ENCODE assay signal across 14 cellular contexts in the genomic region with DNA sequence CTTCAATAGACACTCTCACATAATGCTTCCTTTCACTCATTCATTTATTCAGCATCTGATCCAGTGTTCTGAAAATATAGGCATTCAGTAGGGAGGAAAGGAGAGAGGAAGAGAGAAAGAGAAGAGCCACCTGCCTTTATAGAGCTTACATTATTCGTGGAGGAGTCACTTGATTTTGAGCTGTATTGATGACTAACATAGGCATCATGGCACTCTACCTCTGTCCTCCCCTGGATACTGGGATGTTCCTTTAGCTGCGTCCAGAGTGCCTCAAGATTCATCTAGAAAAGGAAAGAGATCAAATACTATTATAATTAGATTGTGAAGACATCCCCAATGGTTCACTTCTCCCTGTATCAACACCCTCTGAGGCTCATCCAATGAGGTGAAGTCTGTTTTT.
"Had no signal": no experiment of that assay in that cellular context is flagged by ENCODE, and none has a peak within 500 bp of the region (broad histone marks: within the 10 kb centered on the region; RNA-seq: fewer than 3 reads in every experiment).

No MANE protein-coding gene starts in this region.

- H3K9me3 ChIP-seq: ascending aorta, pancreas, tibial nerve had no signal

- DNase-seq: activated CD4-positive, alpha-beta T cell treated with anti-CD3 and anti-CD28 coated beads for 1 hour; activated CD4-positive, alpha-beta T cell treated with anti-CD3 and anti-CD28 coated beads, Interleukin-2, amount 50 U/mL, for 48 hours; activated naive CD4-positive, alpha-beta T cell treated with anti-CD3 and anti-CD28 coated beads for 36 hours; activated naive CD8-positive, alpha-beta T cell treated with anti-CD3 and anti-CD28 coated beads, Interleukin-2, amount 50 U/mL, for 24 hours; erythroblast; pancreas; retina; stimulated activated CD4-positive, alpha-beta T cell treated with anti-CD3 and anti-CD28 coated beads, Interleukin-4, amount 100 ng/mL, for 1 hour; stimulated activated naive CD4-positive, alpha-beta T cell; T-helper 1 cell; T1000 had no signal

- H3K36me3 ChIP-seq: ascending aorta, cardiac muscle cell, pancreas, tibial nerve had no signal

- FAIRE-seq: pancreas had no signal

- H3K27me3 ChIP-seq: ascending aorta, cardiac muscle cell, pancreas, tibial nerve had no signal

- H3K27ac ChIP-seq: ascending aorta, cardiac muscle cell, pancreas, tibial nerve had no signal

- H3K4me3 ChIP-seq: ascending aorta, cardiac muscle cell, pancreas, tibial nerve had no signal

- H3K4me1 ChIP-seq: ascending aorta, tibial nerve had no signal
